ENCODE assay signal across 1 cellular context in genomic region chr19:19679176-19680073, GRCh38.
A peak's percentile ranks its signal among the peaks of the same experiment; 100 is the strongest.
TF ChIP-seq lines count a peak whose summit lies in the region.

No MANE protein-coding gene starts in this region.

TF ChIP-seq in K562, 482 proteins besides CTCF, POLR2A, EP300 and RAD21:
- TF ChIP-seq NKRF (IDR thresholded peaks at IDR 0.05; ENCODE audit: borderline replicate concordance) (no peak), BACH1 (tag; IDR thresholded peaks at IDR 0.05) (no peak), ZNF75A (CRISPR knock-in tag; IDR thresholded peaks at IDR 0.05) (peak; percentile 65), HMG20A (CRISPR knock-in tag; conservative IDR thresholded peaks at IDR 0.05) (no peak), ZNF232 (CRISPR knock-in tag; IDR thresholded peaks at IDR 0.05) (no peak), HMGXB4 (CRISPR knock-in tag; IDR thresholded peaks at IDR 0.05) (no peak), ZNF277 (CRISPR knock-in tag; IDR thresholded peaks at IDR 0.05; ENCODE audit: borderline replicate concordance) (no peak), RBM25 (IDR thresholded peaks at IDR 0.05; ENCODE audit: low read depth, low read length, severe bottlenecking) (no peak), UBTF (IDR thresholded peaks at IDR 0.05; ENCODE audit: borderline replicate concordance in 1 of 2, low read depth in 2 of 2, low read length in 2 of 2) (no peak), TGIF2 (CRISPR knock-in tag; IDR thresholded peaks at IDR 0.05) (no peak), THRA (IDR thresholded peaks at IDR 0.05) (no peak), FOXK1 (CRISPR knock-in tag; IDR thresholded peaks at IDR 0.05; ENCODE audit: borderline replicate concordance) (no peak), SNIP1 (IDR thresholded peaks at IDR 0.05; ENCODE audit: low read depth) (no peak), ZNF398 (CRISPR knock-in tag; IDR thresholded peaks at IDR 0.05) (no peak), ZNF274 (IDR thresholded peaks at IDR 0.05; ENCODE audit: borderline replicate concordance, low read depth, low read length) (peak; percentile 75), MYNN (IDR thresholded peaks at IDR 0.05) (no peak), MYNN (CRISPR knock-in tag; IDR thresholded peaks at IDR 0.05) (no peak), NFXL1 (CRISPR knock-in tag; IDR thresholded peaks at IDR 0.05) (no peak), GABPB2 (CRISPR knock-in tag; conservative IDR thresholded peaks at IDR 0.05) (no peak), ZNF24 (IDR thresholded peaks at IDR 0.05) (peak; percentile 49; the same call in 1 of the 2 replicates)
